8 cellular contexts compared by ENCODE assay signal in the genomic region with DNA sequence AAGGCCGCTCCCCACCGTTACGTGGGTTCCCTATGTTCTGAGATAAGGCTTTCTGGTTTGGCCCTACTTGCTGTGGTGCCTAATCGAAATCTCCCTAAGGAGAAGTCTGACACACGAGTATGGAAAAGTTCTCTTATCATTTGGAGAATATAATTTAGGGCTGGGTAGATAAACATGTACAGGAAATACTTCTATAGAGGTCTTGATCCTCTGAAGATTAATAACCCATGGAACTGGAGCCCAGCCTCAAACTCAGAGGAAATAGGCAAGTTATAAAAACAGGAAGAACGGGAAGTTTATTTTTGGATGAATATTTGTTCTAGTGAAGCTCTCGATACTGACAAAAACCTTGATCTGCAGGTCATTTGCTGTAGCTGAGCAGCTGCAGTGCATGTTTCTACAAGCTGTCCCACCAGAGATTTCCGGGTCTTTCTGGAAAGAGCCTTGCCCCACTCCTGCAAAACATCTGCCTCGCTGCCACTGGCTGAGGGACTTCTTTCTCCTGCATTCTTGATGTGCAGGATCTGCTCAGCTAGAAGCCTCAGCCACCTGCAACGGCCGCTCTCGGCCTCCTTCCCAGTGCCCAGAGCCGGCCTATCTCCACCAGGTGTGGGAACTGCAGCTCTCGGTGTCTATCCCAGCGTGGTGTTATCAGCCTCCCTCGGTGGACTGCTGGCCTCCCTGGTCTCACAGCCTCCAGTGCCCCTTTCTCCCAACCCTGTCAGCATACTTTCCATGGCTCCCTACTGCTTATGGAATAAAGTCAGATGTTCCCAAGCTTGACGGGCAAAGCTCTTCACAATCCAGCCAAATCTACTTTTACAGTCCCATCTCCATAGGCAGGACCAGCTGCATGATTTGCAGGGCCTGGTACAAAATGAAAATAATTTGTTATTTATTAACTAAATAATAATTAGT. TPM values are rescaled to one million over a fixed set of nuclear protein-coding genes. Genes with fewer than 3 reads are reported as not detected.
DNase-seq lines count a peak whose midpoint lies in the region; TF ChIP-seq lines count a peak whose summit lies in the region.

No MANE protein-coding gene starts in this region.

- H3K27me3 ChIP-seq in A673 (replicated peaks; ENCODE audit: insufficient read depth, low read depth, low read length, poor library complexity): no peaks in the 10 kb centered on the region

- H3K4me3 ChIP-seq in A673 (ENCODE audit: low read depth, low read length, poor library complexity, severe bottlenecking) (no peak overlapping the region), epithelial cell of esophagus (ENCODE audit: low read length) (no peak overlapping the region)

- H3K36me3 Mint-ChIP-seq in nephron (ENCODE audit: low read depth): peaks cover 5% of the 10 kb centered on the region
- no peaks in the 10 kb centered on the region for H3K36me3 Mint-ChIP-seq in activated naive CD4-positive, alpha-beta T cell treated with anti-CD3 and anti-CD28 coated beads, Interleukin-2, amount 10 ng/mL, durations not matched to agents 7 days and 5 days

- H3K36me3 ChIP-seq in A673 (ENCODE audit: insufficient read depth, low read length, poor library complexity, severe bottlenecking): no peaks in the 10 kb centered on the region

- TF ChIP-seq CTCF in A673 (conservative IDR thresholded peaks at IDR 0.05; ENCODE audit: low read depth, low read length): no peak
- no peak for TF ChIP-seq CTCF in epithelial cell of esophagus (IDR thresholded peaks at IDR 0.05; ENCODE audit: insufficient read depth, low read depth, low read length, missing control alignments)
- TF ChIP-seq CTCF in nephron (IDR thresholded peaks at IDR 0.05; ENCODE audit: unreplicated experiment in 3 of 3): no peak

- POLR2A ChIA-PET in A673 (lab: Charles Lee; ENCODE audit: low non-redundant PET): no interaction called here

- H3K27me3 Mint-ChIP-seq in nephron (ENCODE audit: low read depth): no peaks in the 10 kb centered on the region
- H3K27me3 Mint-ChIP-seq in activated naive CD4-positive, alpha-beta T cell treated with anti-CD3 and anti-CD28 coated beads, Interleukin-2, amount 10 ng/mL, durations not matched to agents 7 days and 5 days: peaks cover 2% of the 10 kb centered on the region

- H3K4me1 ChIP-seq in A673 (ENCODE audit: insufficient read depth, low read length, poor library complexity, severe bottlenecking): peaks cover 52% of the 10 kb centered on the region

- H3K9me3 Mint-ChIP-seq in nephron: no peaks in the 10 kb centered on the region
- no peaks in the 10 kb centered on the region for H3K9me3 Mint-ChIP-seq in activated naive CD4-positive, alpha-beta T cell treated with anti-CD3 and anti-CD28 coated beads, Interleukin-2, amount 10 ng/mL, durations not matched to agents 7 days and 5 days

- H3K27ac ChIP-seq in A673 (ENCODE audit: low read depth, low read length, poor library complexity, severe bottlenecking): peak overlapping the region; percentile 69

- BruUV-seq in A673 (replicated peaks; lab: Mats Ljungman, UMichigan): no TSS peak

- CTCF ChIA-PET in A673 (lab: Charles Lee): interaction anchor here (0.6 kb wide), 1 partner anchor 258 kb away, joined by 6 read pairs; no protein-coding TSS in a partner anchor
- CTCF ChIA-PET in activated naive CD4-positive, alpha-beta T cell treated with anti-CD3 and anti-CD28 coated beads, Interleukin-2, amount 10 ng/mL, durations not matched to agents 7 days and 5 days (lab: Charles Lee): interaction anchor here (1.1 to 3.5 kb wide), 4 partner anchors 23 to 170 kb away, joined by 3 to 11 read pairs (median 3); no protein-coding TSS in a partner anchor

- peaks cover 81% of the 10 kb centered on the region for H3K4me1 Mint-ChIP-seq in nephron
- H3K4me1 Mint-ChIP-seq in activated naive CD4-positive, alpha-beta T cell treated with anti-CD3 and anti-CD28 coated beads, Interleukin-2, amount 10 ng/mL, durations not matched to agents 7 days and 5 days: peaks cover 38% of the 10 kb centered on the region

- H3K27ac Mint-ChIP-seq in nephron: peak overlapping the region; percentile 69 to 85 (median 72)
- no peak overlapping the region for H3K27ac Mint-ChIP-seq in activated naive CD4-positive, alpha-beta T cell treated with anti-CD3 and anti-CD28 coated beads, Interleukin-2, amount 10 ng/mL, durations not matched to agents 7 days and 5 days

- H3K4me3 Mint-ChIP-seq in nephron: peak overlapping the region; percentile 1 to 10 (median 1)
- H3K4me3 Mint-ChIP-seq in activated naive CD4-positive, alpha-beta T cell treated with anti-CD3 and anti-CD28 coated beads, Interleukin-2, amount 10 ng/mL, durations not matched to agents 7 days and 5 days: no peak overlapping the region

- H3K9me3 ChIP-seq in A673 (ENCODE audit: low read depth, low read length, poor library complexity, severe bottlenecking): no peaks in the 10 kb centered on the region

- intact Hi-C loops in A673 (cut with micrococcal nuclease; ENCODE audit: unreplicated experiment): no loop called here

- DNase-seq in A673 (ENCODE audit: low spot score): no peak
- peak; percentile 46 for DNase-seq in OCI-M1 (lab: John Stamatoyannopoulos, UW)
- DNase-seq in epithelial cell of esophagus (ENCODE audit: low read depth): peak; percentile 64
- DNase-seq in SIG-M5 (lab: John Stamatoyannopoulos, UW): no peak
- DNase-seq in NCI-H526 treated with DMSO at 0.1 percent for 48 hours (lab: John Stamatoyannopoulos, UW): no peak
- no peak for DNase-seq in NCI-H1436 treated with DMSO at 0.1 percent for 48 hours (lab: John Stamatoyannopoulos, UW)
- DNase-seq in activated naive CD4-positive, alpha-beta T cell treated with anti-CD3 and anti-CD28 coated beads, Interleukin-2, amount 10 ng/mL, durations not matched to agents 7 days and 5 days: no peak

RNA-seq across cellular contexts. Expression of a gene that starts 48.6 kb away (rescaled TPM):
- 79.4 and 81.0 TPM in 2 replicates for total RNA-seq in A673 (2021)

Comparison
In these comparisons a context has a peak if more than half of its experiments do, and no peak if none do; other contexts are left out.
1. DNase-seq: peak in OCI-M1 (single experiment) and epithelial cell of esophagus (single experiment); none in A673 (single experiment), SIG-M5 (single experiment), NCI-H526 treated with DMSO at 0.1 percent for 48 hours (single experiment), NCI-H1436 treated with DMSO at 0.1 percent for 48 hours (single experiment) and activated naive CD4-positive, alpha-beta T cell treated with anti-CD3 and anti-CD28 coated beads, Interleukin-2, amount 10 ng/mL, durations not matched to agents 7 days and 5 days (single experiment).